Comparison of ENCODE assay signal across 8 cellular contexts in genomic region chr6:29702519-29703103, GRCh38. TPM values are rescaled to one million over a fixed set of nuclear protein-coding genes. Genes with fewer than 3 reads are reported as not detected.
DNase-seq lines count a peak whose midpoint lies in the region; ATAC-seq, FAIRE-seq and TF ChIP-seq lines count a peak whose summit lies in the region.

No MANE protein-coding gene starts in this region.

- H3K27me3 Mint-ChIP-seq in activated CD4-positive, alpha-beta T cell treated with anti-CD3 and anti-CD28 coated beads, Interleukin-2, amount 10 ng/mL, durations not matched to agents 24 days and 14 days, result peaks cover 43% of the 10 kb centered on the region
- H3K27me3 Mint-ChIP-seq in effector memory CD8-positive, alpha-beta T cell, result peaks cover 18 to 59% of the 10 kb centered on the region in 2 donors
- H3K27me3 Mint-ChIP-seq in nephron (ENCODE audit: low read depth) (peaks cover 47% of the 10 kb centered on the region), type B pancreatic cell (peaks cover 61% of the 10 kb centered on the region)

- intact Hi-C loops in activated CD4-positive, alpha-beta T cell treated with anti-CD3 and anti-CD28 coated beads, Interleukin-2, amount 10 ng/mL, durations not matched to agents 24 days and 14 days (cut with micrococcal nuclease), result loop anchor here (2.0 to 10.0 kb wide), 3 partner anchors 50 to 302 kb away; no protein-coding TSS in a partner anchor

- no peak overlapping the region for H3K27ac Mint-ChIP-seq in activated CD4-positive, alpha-beta T cell treated with anti-CD3 and anti-CD28 coated beads, Interleukin-2, amount 10 ng/mL, durations not matched to agents 24 days and 14 days
- no peak overlapping the region for H3K27ac Mint-ChIP-seq in effector memory CD8-positive, alpha-beta T cell
- no peak overlapping the region for H3K27ac Mint-ChIP-seq in nephron
- H3K27ac Mint-ChIP-seq in type B pancreatic cell, result no peak overlapping the region

- TF ChIP-seq CTCF in D721Med (IDR thresholded peaks at IDR 0.05; ENCODE audit: insufficient read depth, missing control alignments) (peak; percentile 33), nephron (IDR thresholded peaks at IDR 0.05; ENCODE audit: unreplicated experiment in 3 of 3) (peak; percentile 44 to 58 (median 54)), type B pancreatic cell (conservative IDR thresholded peaks at IDR 0.05) (peak; percentile 77)

- peaks cover 15% of the 10 kb centered on the region for H3K4me1 Mint-ChIP-seq in activated CD4-positive, alpha-beta T cell treated with anti-CD3 and anti-CD28 coated beads, Interleukin-2, amount 10 ng/mL, durations not matched to agents 24 days and 14 days
- H3K4me1 Mint-ChIP-seq in effector memory CD8-positive, alpha-beta T cell (ENCODE audit: low read depth in 2 of 2), result peaks cover 23 to 25% of the 10 kb centered on the region in 2 donors
- H3K4me1 Mint-ChIP-seq in nephron, result no peaks in the 10 kb centered on the region
- H3K4me1 Mint-ChIP-seq in type B pancreatic cell (ENCODE audit: unreplicated experiment), result no peaks in the 10 kb centered on the region

- H3K9me3 Mint-ChIP-seq in activated CD4-positive, alpha-beta T cell treated with anti-CD3 and anti-CD28 coated beads, Interleukin-2, amount 10 ng/mL, durations not matched to agents 24 days and 14 days, result no peaks in the 10 kb centered on the region
- no peaks in the 10 kb centered on the region for H3K9me3 Mint-ChIP-seq in effector memory CD8-positive, alpha-beta T cell
- H3K9me3 Mint-ChIP-seq in nephron (no peaks in the 10 kb centered on the region), type B pancreatic cell (no peaks in the 10 kb centered on the region)

- no peak for DNase-seq in D721Med (ENCODE audit: insufficient read length, low spot score)
- peak; percentile 26 to 49 for DNase-seq in Kasumi-1 (lab: John Stamatoyannopoulos, UW)
- DNase-seq in activated CD4-positive, alpha-beta T cell treated with anti-CD3 and anti-CD28 coated beads, Interleukin-2, amount 10 ng/mL, durations not matched to agents 24 days and 14 days, result peak; percentile 95
- peak; percentile 73 to 76 (median 75) for DNase-seq in effector memory CD8-positive, alpha-beta T cell
- no peak for DNase-seq in type B pancreatic cell (ENCODE audit: extremely low spot score, unreplicated experiment)
- DNase-seq in GM19239 (ENCODE audit: insufficient read length, low spot score), result no peak

- no peaks in the 10 kb centered on the region for H3K36me3 Mint-ChIP-seq in activated CD4-positive, alpha-beta T cell treated with anti-CD3 and anti-CD28 coated beads, Interleukin-2, amount 10 ng/mL, durations not matched to agents 24 days and 14 days (ENCODE audit: low read depth)
- peaks cover 3% of the 10 kb centered on the region for H3K36me3 Mint-ChIP-seq in effector memory CD8-positive, alpha-beta T cell (ENCODE audit: insufficient read depth)
- H3K36me3 Mint-ChIP-seq in nephron (ENCODE audit: low read depth) (no peaks in the 10 kb centered on the region), type B pancreatic cell (no peaks in the 10 kb centered on the region)

- H3K4me3 Mint-ChIP-seq in activated CD4-positive, alpha-beta T cell treated with anti-CD3 and anti-CD28 coated beads, Interleukin-2, amount 10 ng/mL, durations not matched to agents 24 days and 14 days, result no peak overlapping the region
- no peak overlapping the region for H3K4me3 Mint-ChIP-seq in effector memory CD8-positive, alpha-beta T cell
- no peak overlapping the region for H3K4me3 Mint-ChIP-seq in nephron
- no peak overlapping the region for H3K4me3 Mint-ChIP-seq in type B pancreatic cell

- FAIRE-seq in D721Med (lab: Jason Lieb, UNC) (no peak), GM19239 (lab: Jason Lieb, UNC) (no peak)

- ATAC-seq in effector memory CD8-positive, alpha-beta T cell (replicated peaks), result peak; percentile 89
- no peak for ATAC-seq in GM19324 (IDR thresholded peaks at IDR 0.05; ENCODE audit: low FRiP score, unreplicated experiment)

RNA-seq across cellular contexts. Expression of gene HLA-F, which starts 20.6 kb away (rescaled TPM):
- 254 and 270 TPM in 2 replicates for total RNA-seq in activated CD4-positive, alpha-beta T cell treated with anti-CD3 and anti-CD28 coated beads, Interleukin-2, amount 10 ng/mL, durations not matched to agents 24 days and 14 days
- total RNA-seq in type B pancreatic cell (ENCODE audit: low replicate concordance), result 2.8 and 13.2 TPM in 2 replicates

RNA-seq across cellular contexts. Expression of gene ZFP57, which starts 21.7 kb away (rescaled TPM):
- total RNA-seq in activated CD4-positive, alpha-beta T cell treated with anti-CD3 and anti-CD28 coated beads, Interleukin-2, amount 10 ng/mL, durations not matched to agents 24 days and 14 days, result 2.0 and 2.7 TPM in 2 replicates
- total RNA-seq in type B pancreatic cell (ENCODE audit: low replicate concordance), result not detected in 2 replicates

RNA-seq across cellular contexts. Expression of gene MOG, which starts 45.7 kb away (rescaled TPM):
- total RNA-seq in activated CD4-positive, alpha-beta T cell treated with anti-CD3 and anti-CD28 coated beads, Interleukin-2, amount 10 ng/mL, durations not matched to agents 24 days and 14 days, result not detected in 2 replicates
- not detected in 2 replicates for total RNA-seq in type B pancreatic cell (ENCODE audit: low replicate concordance)

Comparison
In these comparisons a context has a peak if more than half of its experiments do, and no peak if none do; other contexts are left out.
1. DNase-seq: peak in Kasumi-1 (2 of 2), activated CD4-positive, alpha-beta T cell treated with anti-CD3 and anti-CD28 coated beads, Interleukin-2, amount 10 ng/mL, durations not matched to agents 24 days and 14 days (single experiment) and effector memory CD8-positive, alpha-beta T cell (3 of 3); none in D721Med (single experiment), type B pancreatic cell (single experiment) and GM19239 (single experiment).
2. RNA of gene HLA-F, which starts 20.6 kb away (total RNA-seq): 254 to 270 TPM in activated CD4-positive, alpha-beta T cell treated with anti-CD3 and anti-CD28 coated beads, Interleukin-2, amount 10 ng/mL, durations not matched to agents 24 days and 14 days; 2.8 to 13.2 TPM in type B pancreatic cell; every median in the first group is over 10 times any median in the second.
3. Peak in every context shown above with its lines, with median percentiles within 50 percentile points of each other: CTCF ChIP-seq.